ENCODE assay signal across 1 cellular context in the genomic region with DNA sequence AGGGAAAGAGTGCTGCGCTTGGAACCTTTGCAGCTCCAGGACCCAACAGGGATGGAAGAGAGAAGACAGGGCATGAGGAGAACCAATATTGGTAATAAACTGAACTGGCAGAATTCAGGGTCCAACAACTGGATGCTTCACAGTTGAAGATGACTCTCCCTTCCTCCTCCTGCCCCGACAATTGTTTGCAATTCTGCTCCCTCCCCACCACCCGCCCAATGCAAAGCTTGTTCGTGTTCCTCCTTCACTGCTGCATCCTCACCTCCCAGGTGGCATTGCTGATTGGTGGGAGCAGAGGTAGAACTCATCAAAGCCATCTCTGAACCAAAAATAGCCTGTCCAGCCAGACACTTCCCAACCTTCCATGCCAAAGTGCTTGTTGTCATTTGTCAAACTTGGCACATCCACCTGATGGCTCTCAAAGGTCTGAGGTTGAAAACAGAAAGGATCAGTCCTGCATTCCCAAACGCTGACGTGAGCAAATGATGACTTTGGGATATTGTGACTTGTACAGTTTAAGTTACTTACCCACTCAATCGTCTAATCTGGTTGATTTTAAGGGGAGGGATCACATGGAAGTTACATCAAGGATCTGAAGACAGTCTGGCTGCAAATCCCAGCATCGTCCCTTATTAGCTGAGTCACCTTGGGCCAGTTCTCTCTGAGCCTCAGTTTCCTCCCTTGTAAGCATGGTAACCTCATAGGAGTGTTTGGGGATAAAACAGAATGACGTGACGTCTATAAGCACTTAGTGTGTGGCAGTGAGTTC.
A peak's percentile ranks its signal among the peaks of the same experiment; 100 is the strongest.
TF ChIP-seq lines count a peak whose summit lies in the region.

No MANE protein-coding gene starts in this region.

TF ChIP-seq in A549, 52 proteins besides CTCF, POLR2A, EP300 and RAD21 (continued from another document):
- TF ChIP-seq PBX3 (IDR thresholded peaks at IDR 0.05) (no peak), RNF2 (IDR thresholded peaks at IDR 0.05; ENCODE audit: borderline replicate concordance, low read depth) (no peak), ELK1 (IDR thresholded peaks at IDR 0.05; ENCODE audit: low read depth, low read length) (no peak), FOSL2 (IDR thresholded peaks at IDR 0.05) (no peak), FOSL2 (CRISPR knock-in tag; IDR thresholded peaks at IDR 0.05) (peak; percentile 48), MAFK (IDR thresholded peaks at IDR 0.05; ENCODE audit: partially characterized antibody) (peak; percentile 98), HMGXB4 (CRISPR knock-in tag; IDR thresholded peaks at IDR 0.05; ENCODE audit: borderline replicate concordance) (no peak), SMC3 (IDR thresholded peaks at IDR 0.05) (no peak), NR3C1 (IDR thresholded peaks at IDR 0.05) (no peak), CEBPB (IDR thresholded peaks at IDR 0.05) (no peak), KDM1A (IDR thresholded peaks at IDR 0.05; ENCODE audit: low read depth) (no peak), MAX (IDR thresholded peaks at IDR 0.05) (no peak), JUN (IDR thresholded peaks at IDR 0.05) (no peak), ATOH8 (CRISPR knock-in tag; IDR thresholded peaks at IDR 0.05; ENCODE audit: low read depth) (no peak), EHF (CRISPR knock-in tag; IDR thresholded peaks at IDR 0.05) (no peak), NFE2L2 (conservative IDR thresholded peaks at IDR 0.05; ENCODE audit: low read length) (peak; percentile 59)
- TF ChIP-seq, protein P1, sequence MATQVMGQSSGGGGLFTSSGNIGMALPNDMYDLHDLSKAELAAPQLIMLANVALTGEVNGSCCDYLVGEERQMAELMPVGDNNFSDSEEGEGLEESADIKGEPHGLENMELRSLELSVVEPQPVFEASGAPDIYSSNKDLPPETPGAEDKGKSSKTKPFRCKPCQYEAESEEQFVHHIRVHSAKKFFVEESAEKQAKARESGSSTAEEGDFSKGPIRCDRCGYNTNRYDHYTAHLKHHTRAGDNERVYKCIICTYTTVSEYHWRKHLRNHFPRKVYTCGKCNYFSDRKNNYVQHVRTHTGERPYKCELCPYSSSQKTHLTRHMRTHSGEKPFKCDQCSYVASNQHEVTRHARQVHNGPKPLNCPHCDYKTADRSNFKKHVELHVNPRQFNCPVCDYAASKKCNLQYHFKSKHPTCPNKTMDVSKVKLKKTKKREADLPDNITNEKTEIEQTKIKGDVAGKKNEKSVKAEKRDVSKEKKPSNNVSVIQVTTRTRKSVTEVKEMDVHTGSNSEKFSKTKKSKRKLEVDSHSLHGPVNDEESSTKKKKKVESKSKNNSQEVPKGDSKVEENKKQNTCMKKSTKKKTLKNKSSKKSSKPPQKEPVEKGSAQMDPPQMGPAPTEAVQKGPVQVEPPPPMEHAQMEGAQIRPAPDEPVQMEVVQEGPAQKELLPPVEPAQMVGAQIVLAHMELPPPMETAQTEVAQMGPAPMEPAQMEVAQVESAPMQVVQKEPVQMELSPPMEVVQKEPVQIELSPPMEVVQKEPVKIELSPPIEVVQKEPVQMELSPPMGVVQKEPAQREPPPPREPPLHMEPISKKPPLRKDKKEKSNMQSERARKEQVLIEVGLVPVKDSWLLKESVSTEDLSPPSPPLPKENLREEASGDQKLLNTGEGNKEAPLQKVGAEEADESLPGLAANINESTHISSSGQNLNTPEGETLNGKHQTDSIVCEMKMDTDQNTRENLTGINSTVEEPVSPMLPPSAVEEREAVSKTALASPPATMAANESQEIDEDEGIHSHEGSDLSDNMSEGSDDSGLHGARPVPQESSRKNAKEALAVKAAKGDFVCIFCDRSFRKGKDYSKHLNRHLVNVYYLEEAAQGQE (IDR thresholded peaks at IDR 0.05) = no peak
